ENCODE assay signal across 1 cellular context in genomic region chr20:64161595-64162238, GRCh38.
TF ChIP-seq lines count a peak whose summit lies in the region.

No MANE protein-coding gene starts in this region.

TF ChIP-seq in neural cell, 6 proteins besides CTCF, POLR2A, EP300 and RAD21 (continued from another document):
- TF ChIP-seq EZH2 (IDR thresholded peaks at IDR 0.05; ENCODE audit: borderline replicate concordance, insufficient read depth, low read length, poor library complexity, severe bottlenecking) (no peak), POLR2AphosphoS5 (IDR thresholded peaks at IDR 0.05) (peak; percentile 39), MXI1 (conservative IDR thresholded peaks at IDR 0.05; ENCODE audit: poor library complexity, severe bottlenecking) (no peak), TAF1 (IDR thresholded peaks at IDR 0.05; ENCODE audit: low read depth) (no peak), SMC3 (conservative IDR thresholded peaks at IDR 0.05; ENCODE audit: poor library complexity) (no peak)
